Comparison of ENCODE assay signal across 18 cellular contexts in the genomic region with DNA sequence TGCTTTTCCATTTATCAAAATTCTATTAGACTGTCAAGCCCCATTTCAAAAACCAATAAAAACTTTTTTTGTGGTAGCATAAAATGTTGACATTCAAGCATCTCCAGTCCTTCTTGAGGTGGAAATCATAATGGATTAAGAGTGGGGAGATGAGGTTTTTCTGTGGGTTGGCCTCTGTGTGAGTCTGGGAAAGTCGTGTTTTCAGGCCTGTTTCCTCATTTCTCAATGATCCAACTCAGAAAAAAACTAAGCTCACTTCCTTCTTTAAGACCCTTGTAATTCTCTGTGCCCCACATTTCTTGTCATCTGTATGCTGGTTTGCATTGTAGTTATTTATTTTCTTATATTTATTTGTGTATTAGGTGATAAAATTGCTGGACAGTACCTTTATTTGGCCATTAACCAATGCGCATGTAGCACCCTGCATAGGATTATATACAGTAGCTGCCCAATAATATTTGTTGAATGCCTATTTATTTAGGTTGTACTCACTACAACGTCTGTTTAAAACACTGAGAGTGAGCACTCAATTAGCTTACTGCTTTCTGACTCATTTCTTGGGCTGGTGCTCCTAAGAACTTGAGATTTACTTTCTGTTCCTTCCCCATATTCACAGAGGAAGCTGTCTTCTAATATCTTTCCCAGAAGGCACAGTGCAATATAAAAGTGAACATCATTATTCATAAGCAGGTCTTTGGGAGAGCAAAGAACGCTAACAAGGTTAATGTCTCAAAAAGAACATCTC.
DNase-seq lines count a peak whose midpoint lies in the region; ATAC-seq and TF ChIP-seq lines count a peak whose summit lies in the region.
"Had no signal": no experiment of that assay in that cellular context is flagged by ENCODE, and none has a peak within 500 bp of the region (broad histone marks: within the 10 kb centered on the region; RNA-seq: fewer than 3 reads in every experiment).

No MANE protein-coding gene starts in this region.

- no peaks in the 10 kb centered on the region for H3K27me3 ChIP-seq in CD8-positive, alpha-beta T cell (ENCODE audit: insufficient read depth, low read length)
- H3K27me3 ChIP-seq: adrenal gland, brain microvascular endothelial cell, uterus had no signal

- peaks cover 21% of the 10 kb centered on the region for H3K36me3 ChIP-seq in CD8-positive, alpha-beta T cell (ENCODE audit: insufficient read depth, low read length)
- H3K36me3 ChIP-seq: adrenal gland, brain microvascular endothelial cell, uterus had no signal

- peaks cover 29% of the 10 kb centered on the region for H3K4me1 Mint-ChIP-seq in CD8-positive, alpha-beta T cell (ENCODE audit: low read depth)
- H3K4me1 Mint-ChIP-seq in stimulated activated effector memory CD8-positive, alpha-beta T cell treated with anti-CD3 and anti-CD28 coated beads, Interleukin-12 subunit alpha, Interleukin-12 subunit beta, amount 100 ng/mL, for 72 hours = peaks cover 15% of the 10 kb centered on the region
- H3K4me1 Mint-ChIP-seq: nephron progenitor cell had no signal

- H3K27ac ChIP-seq in CD8-positive, alpha-beta T cell (ENCODE audit: low read depth, low read length) = no peak overlapping the region
- H3K27ac ChIP-seq: brain microvascular endothelial cell, uterus had no signal

- no peak overlapping the region for H3K4me3 ChIP-seq in CD8-positive, alpha-beta T cell (ENCODE audit: low read depth, low read length)
- no peak overlapping the region for H3K4me3 ChIP-seq in epithelial cell of esophagus (ENCODE audit: low read length)
- H3K4me3 ChIP-seq: adrenal gland, uterus had no signal

- POLR2A ChIA-PET in CD8-positive, alpha-beta T cell (lab: Charles Lee) = no interaction called here

- H3K27me3 Mint-ChIP-seq in CD8-positive, alpha-beta T cell (ENCODE audit: low read depth) = no peaks in the 10 kb centered on the region

- peak overlapping the region; percentile 67 for H3K27ac Mint-ChIP-seq in CD8-positive, alpha-beta T cell
- peak overlapping the region; percentile 9 for H3K27ac Mint-ChIP-seq in stimulated activated effector memory CD8-positive, alpha-beta T cell treated with anti-CD3 and anti-CD28 coated beads, Interleukin-12 subunit alpha, Interleukin-12 subunit beta, amount 100 ng/mL, for 72 hours
- H3K27ac Mint-ChIP-seq: nephron progenitor cell had no signal

- intact Hi-C loops in CD8-positive, alpha-beta T cell (cut with DNase I, micrococcal nuclease) = loop anchor here in 1 of 2 experiments (5.0 kb wide), 1 partner anchor 34 kb away; no protein-coding TSS in a partner anchor

- no peak for ATAC-seq in CD8-positive, alpha-beta T cell
- no peak for ATAC-seq in stimulated activated effector memory CD8-positive, alpha-beta T cell treated with anti-CD3 and anti-CD28 coated beads, Interleukin-12 subunit alpha, Interleukin-12 subunit beta, amount 100 ng/mL, for 72 hours
- ATAC-seq in GM19035 (IDR thresholded peaks at IDR 0.05; ENCODE audit: unreplicated experiment) = no peak
- ATAC-seq: Right ventricle myocardium inferior had no signal

- no peak for TF ChIP-seq CTCF in CD8-positive, alpha-beta T cell (IDR thresholded peaks at IDR 0.05)
- no peak for TF ChIP-seq CTCF in epithelial cell of esophagus (IDR thresholded peaks at IDR 0.05; ENCODE audit: insufficient read depth, low read depth, low read length, missing control alignments)

- no peak for DNase-seq in CD8-positive, alpha-beta T cell
- DNase-seq in KBM-7 = peak; percentile 56
- peak; percentile 31 for DNase-seq in epithelial cell of esophagus (ENCODE audit: low read depth)
- no peak for DNase-seq in stimulated activated effector memory CD8-positive, alpha-beta T cell treated with anti-CD3 and anti-CD28 coated beads, Interleukin-12 subunit alpha, Interleukin-12 subunit beta, amount 100 ng/mL, for 72 hours (ENCODE audit: low spot score in 2 of 2)
- no peak for DNase-seq in D341Med (ENCODE audit: low spot score)
- DNase-seq in superior temporal gyrus (ENCODE audit: extremely low spot score) = no peak
- DNase-seq: activated CD4-positive, alpha-beta T cell treated with anti-CD3 and anti-CD28 coated beads for 1 hour; activated naive CD4-positive, alpha-beta T cell; activated T-cell treated with anti-CD3 and anti-CD28 coated beads, Interleukin-2, amount 50 U/mL, for 1 hour; adrenal gland; brain microvascular endothelial cell; DMS79 treated with DMSO at 0.1 percent for 48 hours; MM.1S; NCI-H1694; nephron progenitor cell; uterus had no signal

- no peaks in the 10 kb centered on the region for H3K9me3 Mint-ChIP-seq in CD8-positive, alpha-beta T cell
- H3K9me3 Mint-ChIP-seq in stimulated activated effector memory CD8-positive, alpha-beta T cell treated with anti-CD3 and anti-CD28 coated beads, Interleukin-12 subunit alpha, Interleukin-12 subunit beta, amount 100 ng/mL, for 72 hours = no peaks in the 10 kb centered on the region
- H3K9me3 Mint-ChIP-seq: nephron progenitor cell had no signal

- no peaks in the 10 kb centered on the region for H3K4me1 ChIP-seq in CD8-positive, alpha-beta T cell (ENCODE audit: insufficient read depth, low read length)
- H3K4me1 ChIP-seq: uterus had no signal

- no peaks in the 10 kb centered on the region for H3K9me3 ChIP-seq in CD8-positive, alpha-beta T cell (ENCODE audit: low read length)
- H3K9me3 ChIP-seq: adrenal gland, uterus had no signal

- CTCF ChIA-PET in CD8-positive, alpha-beta T cell (lab: Charles Lee) = interaction anchor here (1.8 kb wide), 1 partner anchor 11 kb away, joined by 7 read pairs; no protein-coding TSS in a partner anchor

- H3K36me3 Mint-ChIP-seq in CD8-positive, alpha-beta T cell = peaks cover 66% of the 10 kb centered on the region
- peaks cover 44% of the 10 kb centered on the region for H3K36me3 Mint-ChIP-seq in stimulated activated effector memory CD8-positive, alpha-beta T cell treated with anti-CD3 and anti-CD28 coated beads, Interleukin-12 subunit alpha, Interleukin-12 subunit beta, amount 100 ng/mL, for 72 hours

- in situ Hi-C loops in KBM-7 (cut with MboI; ENCODE audit: low pct_unique_long_range_greater_than_20kb, low sequenced_read_pairs) = no loop called here

- H3K4me3 Mint-ChIP-seq in CD8-positive, alpha-beta T cell = no peak overlapping the region
- no peak overlapping the region for H3K4me3 Mint-ChIP-seq in stimulated activated effector memory CD8-positive, alpha-beta T cell treated with anti-CD3 and anti-CD28 coated beads, Interleukin-12 subunit alpha, Interleukin-12 subunit beta, amount 100 ng/mL, for 72 hours
- H3K4me3 Mint-ChIP-seq: nephron progenitor cell had no signal

Comparison
In these comparisons a context has a peak if more than half of its experiments do, and no peak if none do; other contexts are left out.
1. DNase-seq: peak in KBM-7 (single experiment) and epithelial cell of esophagus (single experiment); none in CD8-positive, alpha-beta T cell (0 of 7), stimulated activated effector memory CD8-positive, alpha-beta T cell treated with anti-CD3 and anti-CD28 coated beads, Interleukin-12 subunit alpha, Interleukin-12 subunit beta, amount 100 ng/mL, for 72 hours (0 of 2), D341Med (single experiment) and superior temporal gyrus (single experiment).